9 cellular contexts compared by ENCODE assay signal in the genomic region with DNA sequence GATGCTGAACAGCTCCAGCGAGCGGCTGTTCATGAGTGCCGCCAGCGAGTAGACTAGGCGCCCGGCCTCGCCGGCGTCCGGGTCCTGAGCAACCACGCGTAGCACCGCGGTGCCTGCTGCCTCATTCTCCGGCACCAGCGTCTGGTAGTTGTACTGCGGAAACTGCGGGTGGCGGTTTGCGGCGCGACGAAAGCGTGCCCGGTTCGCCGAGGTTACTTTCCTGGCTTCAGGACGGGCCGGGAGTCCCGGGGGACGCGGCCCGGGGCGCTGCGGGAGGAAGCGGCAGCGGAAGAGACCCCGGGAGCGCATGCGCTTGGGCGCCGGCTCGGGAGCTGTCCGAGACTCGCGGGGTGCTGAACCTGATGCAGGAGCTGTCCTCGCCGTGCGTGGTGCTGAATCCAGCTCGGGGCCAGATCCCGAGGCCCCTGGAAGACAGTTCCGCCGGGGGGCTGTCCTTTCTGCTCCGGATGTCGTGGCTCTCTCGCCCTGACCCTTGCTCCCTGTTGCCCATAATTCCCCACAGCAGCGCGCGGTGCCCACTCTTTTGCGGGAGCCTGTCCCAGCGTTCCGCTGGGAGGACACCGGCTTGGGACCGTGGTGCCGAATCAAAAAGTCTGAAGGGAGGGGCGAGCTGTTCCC. TPM values are rescaled to one million over a fixed set of nuclear protein-coding genes. Genes with fewer than 3 reads are reported as not detected.
DNase-seq lines count a peak whose midpoint lies in the region; ATAC-seq and TF ChIP-seq lines count a peak whose summit lies in the region.
"Had no signal": no experiment of that assay in that cellular context is flagged by ENCODE, and none has a peak within 500 bp of the region (broad histone marks: within the 10 kb centered on the region; RNA-seq: fewer than 3 reads in every experiment).

No MANE protein-coding gene starts in this region.

- POLR2A ChIA-PET in RWPE1 (lab: Yijun Ruan, JAX; ENCODE audit: low non-redundant PET): no interaction called here

- H3K36me3 ChIP-seq in prostate gland (no peaks in the 10 kb centered on the region), uterus (no peaks in the 10 kb centered on the region)

- H3K4me3 ChIP-seq in prostate gland (peak overlapping the region in 1 of 2 donors; percentile 31), uterus (peak overlapping the region in 1 of 2 donors; percentile 11)
- H3K4me3 ChIP-seq: PC-9 had no signal

- H3K27me3 ChIP-seq in prostate gland (replicated peaks; ENCODE audit: insufficient read depth) (no peaks in the 10 kb centered on the region), uterus (peaks cover 0 to 5% of the 10 kb centered on the region in 2 donors)

- H3K9me3 ChIP-seq in prostate gland (no peaks in the 10 kb centered on the region), uterus (no peaks in the 10 kb centered on the region)

- CTCF ChIA-PET in RWPE1 (lab: Yijun Ruan, JAX): interaction anchor here (0.6 to 0.7 kb wide), 2 partner anchors 36 to 37 kb away, joined by 3 to 6 read pairs; no protein-coding TSS in a partner anchor

- TF ChIP-seq CTCF in GM10266 (IDR thresholded peaks at IDR 0.05; ENCODE audit: control insufficient read depth, insufficient read depth, low read depth, missing control alignments): no peak
- TF ChIP-seq CTCF in RWPE1 (conservative IDR thresholded peaks at IDR 0.05; ENCODE audit: low read depth): no peak
- TF ChIP-seq CTCF in prostate gland (IDR thresholded peaks at IDR 0.05): peak in 1 of 4 experiments; percentile 16
- TF ChIP-seq CTCF in uterus (IDR thresholded peaks at IDR 0.05): no peak

- no peaks in the 10 kb centered on the region for H3K36me3 Mint-ChIP-seq in activated naive CD8-positive, alpha-beta T cell

- no peak overlapping the region for H3K27ac Mint-ChIP-seq in activated naive CD8-positive, alpha-beta T cell

- 3% methylated on average over 52 of the region's 66 CpGs for WGBS in prostate gland

- peaks cover 4% of the 10 kb centered on the region for H3K27me3 Mint-ChIP-seq in activated naive CD8-positive, alpha-beta T cell

- H3K4me1 Mint-ChIP-seq in activated naive CD8-positive, alpha-beta T cell (ENCODE audit: low read depth): peaks cover 15% of the 10 kb centered on the region

- DNase-seq in GM10266 (ENCODE audit: extremely low spot score): peak; percentile 94
- DNase-seq in RWPE1 (ENCODE audit: low spot score): peak; percentile 58
- peak; percentile 84 for DNase-seq in cardiac septum (ENCODE audit: low spot score)
- peak; percentile 48 for DNase-seq in prostate gland (ENCODE audit: low spot score)
- peak; percentile 50 to 65 for DNase-seq in uterus
- no peak for DNase-seq in SW 1271 (lab: John Stamatoyannopoulos, UW)

- H3K4me1 ChIP-seq in prostate gland (replicated peaks) (no peaks in the 10 kb centered on the region), uterus (peaks cover 0 to 12% of the 10 kb centered on the region in 2 donors)

- peak overlapping the region; percentile 95 for H3K27ac ChIP-seq in RWPE1
- no peak overlapping the region for H3K27ac ChIP-seq in prostate gland
- no peak overlapping the region for H3K27ac ChIP-seq in uterus
- H3K27ac ChIP-seq: PC-9 had no signal

- ATAC-seq in GM19395 (IDR thresholded peaks at IDR 0.05; ENCODE audit: unreplicated experiment): no peak

- no peaks in the 10 kb centered on the region for H3K9me3 Mint-ChIP-seq in activated naive CD8-positive, alpha-beta T cell (ENCODE audit: low read depth)

- H3K4me3 Mint-ChIP-seq in activated naive CD8-positive, alpha-beta T cell: peak overlapping the region; percentile 69

- intact Hi-C loops in cardiac septum (cut with DNase I): no loop called here
- intact Hi-C loops in prostate gland (cut with DNase I): no loop called here
- intact Hi-C loops in uterus (cut with DNase I; ENCODE audit: low total_unique reads): no loop called here

- TF ChIP-seq POLR2A in prostate gland (IDR thresholded peaks at IDR 0.05) (peak; percentile 8), uterus (IDR thresholded peaks at IDR 0.05) (no peak)

RNA-seq across cellular contexts. Expression of gene CELSR3, which starts 1.1 kb away (rescaled TPM):
- total RNA-seq in cardiac septum (0.22 TPM), prostate gland (1 to 10 TPM in 1 of 2 donors, under 1 TPM in 1; 0.41 to 6.4 TPM), uterus (1 to 10 TPM in 2 of 4 donors, under 1 TPM in 1, not detected in 1; under 0.01 to 3.4 (median 1.3) TPM)

RNA-seq across cellular contexts. Expression of gene NCKIPSD, which starts 24.1 kb away (rescaled TPM):
- total RNA-seq in cardiac septum (22.5 TPM), prostate gland (10 to 100 TPM; 32.9 to 83.3 TPM), uterus (10 to 100 TPM; 11.0 to 48.9 (median 25.6) TPM)

RNA-seq across cellular contexts. Expression of gene SLC26A6, which starts 26.4 kb away (rescaled TPM):
- 8.9 TPM for total RNA-seq in cardiac septum
- 10 to 100 TPM; 18.4 to 30.0 TPM for total RNA-seq in prostate gland
- 10 to 100 TPM in 3 of 4 donors, under 1 TPM in 1; 0.59 to 98.1 (median 15.2) TPM for total RNA-seq in uterus

RNA-seq across cellular contexts. Expression of gene TMEM89, which starts 40.1 kb away (rescaled TPM):
- not detected for total RNA-seq in cardiac septum
- 1 to 10 TPM in 1 of 2 donors, not detected in 1; 1.9 TPM for total RNA-seq in prostate gland
- not detected for total RNA-seq in uterus
- total RNA-seq: PC-9 had no signal

RNA-seq across cellular contexts. Expression of gene UQCRC1, which starts 52.2 kb away (rescaled TPM):
- total RNA-seq in cardiac septum (753 TPM), prostate gland (100 to 1,000 TPM; 239 to 251 TPM), uterus (100 to 1,000 TPM in 3 of 4 donors, 10 to 100 TPM in 1; 54.4 to 409 (median 155) TPM)

Comparison
In these comparisons a context has a peak if more than half of its experiments do, and no peak if none do; other contexts are left out.
1. DNase-seq: peak in GM10266 (single experiment), RWPE1 (single experiment), cardiac septum (single experiment), prostate gland (single experiment) and uterus (2 of 2); none in SW 1271 (0 of 2).